Comparison of ENCODE assay signal across 22 cellular contexts in genomic region chr15:84985158-84985557, GRCh38. TPM values are rescaled to one million over a fixed set of nuclear protein-coding genes. Genes with fewer than 3 reads are reported as not detected.
A peak's percentile ranks its signal among the peaks of the same experiment; 100 is the strongest.
DNase-seq lines count a peak whose midpoint lies in the region; TF ChIP-seq lines count a peak whose summit lies in the region.
"Had no signal": no experiment of that assay in that cellular context is flagged by ENCODE, and none has a peak within 500 bp of the region (broad histone marks: within the 10 kb centered on the region; RNA-seq: fewer than 3 reads in every experiment).

No MANE protein-coding gene starts in this region.

- H3K27me3 Mint-ChIP-seq in activated naive CD4-positive, alpha-beta T cell treated with anti-CD3 and anti-CD28 coated beads, Interleukin-2, amount 50 U/mL, for 24 hours, result no peaks in the 10 kb centered on the region
- peaks cover 9% of the 10 kb centered on the region for H3K27me3 Mint-ChIP-seq in activated naive CD4-positive, alpha-beta T cell treated with anti-CD3 and anti-CD28 coated beads, Interleukin-2, amount 10 ng/mL, durations not matched to agents 7 days and 5 days
- H3K27me3 Mint-ChIP-seq in type B pancreatic cell, result peaks cover 24% of the 10 kb centered on the region
- H3K27me3 Mint-ChIP-seq: activated CD4-positive, alpha-beta T cell treated with anti-CD3 and anti-CD28 coated beads for 36 hours; activated T-cell treated with anti-CD3 and anti-CD28 coated beads, Interleukin-2, amount 50 U/mL, for 24 hours had no signal

- WGBS in hepatocyte (ENCODE audit: low lambda C conversion rate, missing lambda C conversion rate), result 68% methylated on average over 2 of the region's 2 CpGs

- peaks cover 29% of the 10 kb centered on the region for H3K4me1 ChIP-seq in PC-9 (replicated peaks; ENCODE audit: insufficient read depth)
- peaks cover 16% of the 10 kb centered on the region for H3K4me1 ChIP-seq in hepatocyte (ENCODE audit: insufficient read depth)

- H3K79me2 ChIP-seq in PC-9 (ENCODE audit: low read depth) (peaks cover 81% of the 10 kb centered on the region), hepatocyte (peaks cover 81% of the 10 kb centered on the region)

- CTCF ChIA-PET in activated naive CD4-positive, alpha-beta T cell treated with anti-CD3 and anti-CD28 coated beads, Interleukin-2, amount 10 ng/mL, durations not matched to agents 7 days and 5 days (lab: Charles Lee), result no interaction called here
- CTCF ChIA-PET in PC-9 (lab: Charles Lee), result no interaction called here

- H3K27me3 ChIP-seq in PC-9 (ENCODE audit: insufficient read depth, low read depth) (no peaks in the 10 kb centered on the region), hepatocyte (no peaks in the 10 kb centered on the region)
- H3K27me3 ChIP-seq: adrenal gland, ovary had no signal

- H3K4me2 ChIP-seq in PC-9 (peak overlapping the region; percentile 96; the same call in 1 of the 2 replicates), hepatocyte (peak overlapping the region; percentile 82)
- H3K4me2 ChIP-seq: KMS-11 had no signal

- H3K36me3 ChIP-seq in PC-9 (ENCODE audit: low read depth) (no peaks in the 10 kb centered on the region), hepatocyte (replicated peaks; ENCODE audit: insufficient read depth, low read depth) (no peaks in the 10 kb centered on the region)
- H3K36me3 ChIP-seq: adrenal gland, ovary, spleen had no signal

- H3K36me3 Mint-ChIP-seq in activated naive CD4-positive, alpha-beta T cell treated with anti-CD3 and anti-CD28 coated beads, Interleukin-2, amount 50 U/mL, for 24 hours, result no peaks in the 10 kb centered on the region
- peaks cover 4% of the 10 kb centered on the region for H3K36me3 Mint-ChIP-seq in activated naive CD4-positive, alpha-beta T cell treated with anti-CD3 and anti-CD28 coated beads, Interleukin-2, amount 10 ng/mL, durations not matched to agents 7 days and 5 days
- peaks cover 8% of the 10 kb centered on the region for H3K36me3 Mint-ChIP-seq in type B pancreatic cell

- BruUV-seq in PC-9 (replicated peaks; lab: Mats Ljungman, UMichigan), result no TSS peak

- H3K9me2 ChIP-seq in PC-9 (ENCODE audit: insufficient read depth) (no peaks in the 10 kb centered on the region), hepatocyte (replicated peaks; ENCODE audit: insufficient read depth) (no peaks in the 10 kb centered on the region)

- H3K27ac Mint-ChIP-seq in activated naive CD4-positive, alpha-beta T cell treated with anti-CD3 and anti-CD28 coated beads, Interleukin-2, amount 50 U/mL, for 24 hours, result peak overlapping the region; percentile 3
- no peak overlapping the region for H3K27ac Mint-ChIP-seq in activated naive CD4-positive, alpha-beta T cell treated with anti-CD3 and anti-CD28 coated beads, Interleukin-2, amount 10 ng/mL, durations not matched to agents 7 days and 5 days
- no peak overlapping the region for H3K27ac Mint-ChIP-seq in type B pancreatic cell
- H3K27ac Mint-ChIP-seq: activated CD4-positive, alpha-beta T cell treated with anti-CD3 and anti-CD28 coated beads for 36 hours; activated T-cell treated with anti-CD3 and anti-CD28 coated beads, Interleukin-2, amount 50 U/mL, for 24 hours; H9; nephron had no signal

- H3K27ac ChIP-seq in PC-9 (no peak overlapping the region), hepatocyte (no peak overlapping the region)
- H3K27ac ChIP-seq: KMS-11, ovary, spleen had no signal

- TF ChIP-seq CTCF in PC-9 (conservative IDR thresholded peaks at IDR 0.05) (no peak), hepatocyte (IDR thresholded peaks at IDR 0.05; ENCODE audit: poor library complexity) (no peak), type B pancreatic cell (conservative IDR thresholded peaks at IDR 0.05) (no peak)

- DNase-seq in activated naive CD4-positive, alpha-beta T cell treated with anti-CD3 and anti-CD28 coated beads, Interleukin-2, amount 10 ng/mL, durations not matched to agents 7 days and 5 days, result no peak
- no peak for DNase-seq in PC-9
- DNase-seq in hepatocyte (ENCODE audit: low spot score), result no peak
- no peak for DNase-seq in type B pancreatic cell (ENCODE audit: extremely low spot score, unreplicated experiment)
- DNase-seq in ureter (ENCODE audit: low spot score), result no peak
- DNase-seq in SW480 (ENCODE audit: low spot score), result no peak
- no peak for DNase-seq in NCI-H2227 (lab: John Stamatoyannopoulos, UW; ENCODE audit: unreplicated experiment)
- DNase-seq: activated CD4-positive, alpha-beta T cell treated with anti-CD3 and anti-CD28 coated beads for 36 hours; activated gamma-delta T cell; activated T-cell treated with anti-CD3 and anti-CD28 coated beads, Interleukin-2, amount 50 U/mL, for 24 hours; adrenal gland; DMS79 treated with DMSO at 0.1 percent for 48 hours; effector CD4-positive, alpha-beta T cell; GF-D8; H9; NCI-H1436 treated with DMSO at 0.1 percent for 48 hours; ovary; retina; spleen had no signal

- H2AFZ ChIP-seq in PC-9, result no peak overlapping the region
- H2AFZ ChIP-seq in hepatocyte, result no peak overlapping the region

- H3K4me3 ChIP-seq in PC-9 (no peak overlapping the region; the same call in 1 of the 2 replicates), hepatocyte (no peak overlapping the region)
- H3K4me3 ChIP-seq: adrenal gland, ovary, spleen had no signal

- intact Hi-C loops in PC-9 (cut with micrococcal nuclease; ENCODE audit: unreplicated experiment), result no loop called here

- POLR2A ChIA-PET in PC-9 (lab: Charles Lee; ENCODE audit: unreplicated experiment), result no interaction called here

- no peaks in the 10 kb centered on the region for H3K9me3 ChIP-seq in PC-9 (ENCODE audit: insufficient read depth, low read depth)
- no peaks in the 10 kb centered on the region for H3K9me3 ChIP-seq in hepatocyte (ENCODE audit: low read depth)
- H3K9me3 ChIP-seq: adrenal gland, ovary, spleen had no signal

- peaks cover 68% of the 10 kb centered on the region for H3K4me1 Mint-ChIP-seq in activated naive CD4-positive, alpha-beta T cell treated with anti-CD3 and anti-CD28 coated beads, Interleukin-2, amount 50 U/mL, for 24 hours
- H3K4me1 Mint-ChIP-seq in activated naive CD4-positive, alpha-beta T cell treated with anti-CD3 and anti-CD28 coated beads, Interleukin-2, amount 10 ng/mL, durations not matched to agents 7 days and 5 days, result peaks cover 63% of the 10 kb centered on the region
- H3K4me1 Mint-ChIP-seq in type B pancreatic cell (ENCODE audit: unreplicated experiment), result peaks cover 18% of the 10 kb centered on the region

- H3K4me3 Mint-ChIP-seq in activated naive CD4-positive, alpha-beta T cell treated with anti-CD3 and anti-CD28 coated beads, Interleukin-2, amount 50 U/mL, for 24 hours, result peak overlapping the region; percentile 37
- H3K4me3 Mint-ChIP-seq in activated naive CD4-positive, alpha-beta T cell treated with anti-CD3 and anti-CD28 coated beads, Interleukin-2, amount 10 ng/mL, durations not matched to agents 7 days and 5 days, result no peak overlapping the region
- peak overlapping the region; percentile 54 for H3K4me3 Mint-ChIP-seq in type B pancreatic cell
- H3K4me3 Mint-ChIP-seq: activated CD4-positive, alpha-beta T cell treated with anti-CD3 and anti-CD28 coated beads for 36 hours; activated T-cell treated with anti-CD3 and anti-CD28 coated beads, Interleukin-2, amount 50 U/mL, for 24 hours; H9 had no signal

- no peaks in the 10 kb centered on the region for H3F3A ChIP-seq in PC-9 (ENCODE audit: insufficient read depth, low read depth)

- no peaks in the 10 kb centered on the region for H3K9me3 Mint-ChIP-seq in activated naive CD4-positive, alpha-beta T cell treated with anti-CD3 and anti-CD28 coated beads, Interleukin-2, amount 50 U/mL, for 24 hours
- no peaks in the 10 kb centered on the region for H3K9me3 Mint-ChIP-seq in activated naive CD4-positive, alpha-beta T cell treated with anti-CD3 and anti-CD28 coated beads, Interleukin-2, amount 10 ng/mL, durations not matched to agents 7 days and 5 days
- no peaks in the 10 kb centered on the region for H3K9me3 Mint-ChIP-seq in type B pancreatic cell
- H3K9me3 Mint-ChIP-seq: activated T-cell treated with anti-CD3 and anti-CD28 coated beads, Interleukin-2, amount 50 U/mL, for 24 hours; H9; nephron had no signal

- H4K20me1 ChIP-seq in PC-9 (ENCODE audit: insufficient read depth) (peaks cover 20% of the 10 kb centered on the region), hepatocyte (ENCODE audit: insufficient read depth, poor library complexity, severe bottlenecking) (peaks cover 30% of the 10 kb centered on the region)

RNA-seq across cellular contexts. Expression of gene PDE8A, which starts 3.5 kb away (rescaled TPM):
- total RNA-seq in PC-9 (2021) (38.8 and 47.3 TPM in 2 replicates), hepatocyte (25.6 and 26.0 TPM in 2 replicates), type B pancreatic cell (ENCODE audit: low replicate concordance) (22.8 and 41.8 TPM in 2 replicates), ureter (67.4 TPM)
- polyA plus RNA-seq in hepatocyte, result 15.3 and 24.0 TPM in 2 replicates
